ENCODE assay signal across 9 cellular contexts in the genomic region with DNA sequence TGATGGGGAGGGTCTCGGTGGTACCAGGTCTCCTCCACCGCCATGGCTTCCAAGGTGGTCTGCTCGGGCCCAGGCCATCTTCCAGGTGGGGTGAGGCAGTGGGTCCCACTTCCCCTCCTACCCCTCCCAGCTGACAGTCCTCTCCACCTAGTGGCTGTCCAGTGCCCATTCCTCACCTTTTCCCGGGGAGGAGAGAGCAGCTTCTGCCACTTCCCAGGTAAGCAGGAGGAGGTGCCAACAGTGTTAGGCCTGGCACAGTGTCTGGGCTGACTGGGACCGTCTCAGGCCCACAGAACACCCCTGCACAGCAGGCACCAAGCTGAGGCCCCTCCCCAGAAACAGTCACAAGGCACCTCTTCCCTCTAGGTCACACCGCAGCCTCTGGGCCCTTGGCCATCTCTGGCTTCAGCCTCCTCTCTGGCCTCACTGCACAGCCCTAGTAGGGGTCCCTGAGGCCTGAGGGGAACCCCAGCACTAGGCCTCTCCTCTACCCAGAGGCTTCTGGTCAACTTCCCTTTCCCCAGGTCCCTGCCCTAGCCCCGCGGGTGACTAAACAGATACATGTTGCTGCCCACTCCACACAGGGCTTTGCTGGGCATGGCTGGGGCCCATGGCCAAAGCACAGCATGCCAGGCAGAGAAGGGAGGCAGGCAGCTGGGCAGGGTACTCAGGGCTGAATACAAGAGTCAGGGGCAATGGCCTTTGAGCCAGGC. TPM values are rescaled to one million over a fixed set of nuclear protein-coding genes. Genes with fewer than 3 reads are reported as not detected.
A peak's percentile ranks its signal among the peaks of the same experiment; 100 is the strongest.
DNase-seq lines count a peak whose midpoint lies in the region; ATAC-seq and TF ChIP-seq lines count a peak whose summit lies in the region.
"Had no signal": no experiment of that assay in that cellular context is flagged by ENCODE, and none has a peak within 500 bp of the region (broad histone marks: within the 10 kb centered on the region; RNA-seq: fewer than 3 reads in every experiment).

No MANE protein-coding gene starts in this region.

- no peaks in the 10 kb centered on the region for H3K9me3 Mint-ChIP-seq in activated CD4-positive, alpha-beta memory T cell treated with anti-CD3 and anti-CD28 coated beads for 36 hours

- peaks cover 49 to 70% (median 65%) of the 10 kb centered on the region in 4 donors for H3K36me3 ChIP-seq in stomach

- intact Hi-C loops in activated CD4-positive, alpha-beta memory T cell treated with anti-CD3 and anti-CD28 coated beads for 36 hours (cut with micrococcal nuclease), result loop anchor here (1.0 to 5.0 kb wide), 2 partner anchors 9 to 201 kb away; no protein-coding TSS in a partner anchor
- intact Hi-C loops in right cardiac atrium (cut with DNase I) (no loop called here), stomach (cut with DNase I; ENCODE audit: low total_unique reads) (no loop called here)

- TF ChIP-seq EP300 in stomach (IDR thresholded peaks at IDR 0.05), result no peak

- no peak overlapping the region for H3K4me3 ChIP-seq in right cardiac atrium (ENCODE audit: low read length)
- peak overlapping the region in 1 of 4 donors; percentile 24 for H3K4me3 ChIP-seq in stomach
- H3K4me3 ChIP-seq: lung had no signal

- ATAC-seq in right cardiac atrium, result no peak

- WGBS in right cardiac atrium, result 73% methylated on average over 8 of the region's 8 CpGs
- 67 to 74% (median 69%) methylated on average over 7 to 8 of the region's 8 CpGs for WGBS in stomach, 5 donors

- no peaks in the 10 kb centered on the region for H3K27me3 ChIP-seq in right cardiac atrium (ENCODE audit: control insufficient read depth, insufficient read depth)
- H3K27me3 ChIP-seq in stomach, result no peaks in the 10 kb centered on the region

- peaks cover 6% of the 10 kb centered on the region for H3K4me1 ChIP-seq in right cardiac atrium (ENCODE audit: control insufficient read depth, insufficient read depth, low read length)
- H3K4me1 ChIP-seq in stomach, result peaks cover 35 to 78% (median 48%) of the 10 kb centered on the region in 4 donors

- TF ChIP-seq POLR2A in stomach (IDR thresholded peaks at IDR 0.05), result no peak

- H3K27me3 Mint-ChIP-seq in activated CD4-positive, alpha-beta memory T cell treated with anti-CD3 and anti-CD28 coated beads for 36 hours, result no peaks in the 10 kb centered on the region

- H3K4me1 Mint-ChIP-seq in activated CD4-positive, alpha-beta memory T cell treated with anti-CD3 and anti-CD28 coated beads for 36 hours (ENCODE audit: low read depth), result peaks cover 47% of the 10 kb centered on the region

- peaks cover 35% of the 10 kb centered on the region for H3K36me3 Mint-ChIP-seq in activated CD4-positive, alpha-beta memory T cell treated with anti-CD3 and anti-CD28 coated beads for 36 hours

- peak overlapping the region; percentile 97 for H3K27ac Mint-ChIP-seq in activated CD4-positive, alpha-beta memory T cell treated with anti-CD3 and anti-CD28 coated beads for 36 hours

- peak overlapping the region; percentile 66 for H3K4me3 Mint-ChIP-seq in activated CD4-positive, alpha-beta memory T cell treated with anti-CD3 and anti-CD28 coated beads for 36 hours

- H3K27ac ChIP-seq in right cardiac atrium (ENCODE audit: low read length) (peak overlapping the region; percentile 87), stomach (peak overlapping the region; percentile 11 to 99 (median 92))

- CTCF ChIA-PET in activated CD4-positive, alpha-beta memory T cell treated with anti-CD3 and anti-CD28 coated beads for 36 hours (lab: Charles Lee), result interaction anchor here (0.9 to 4.3 kb wide), 4 partner anchors 9 to 29 kb away, joined by 3 to 25 read pairs (median 14); no protein-coding TSS in a partner anchor

- no peak for TF ChIP-seq CTCF in stomach (IDR thresholded peaks at IDR 0.05)

- DNase-seq in HuH-7 (ENCODE audit: low spot score) (peak; percentile 94), right cardiac atrium (peak; percentile 45 to 69 (median 61)), stomach (no peak), NCI-H446 treated with DMSO at 0.1 percent for 48 hours (lab: John Stamatoyannopoulos, UW) (no peak), activated gamma-delta T cell (lab: John Stamatoyannopoulos, UW) (no peak), NCI-H2029 treated with DMSO at 0.1 percent for 48 hours (lab: John Stamatoyannopoulos, UW) (no peak)
- DNase-seq in activated CD4-positive, alpha-beta memory T cell treated with anti-CD3 and anti-CD28 coated beads for 36 hours, result peak; percentile 45
- no peak for DNase-seq in NK-92 treated with Interleukin-12 subunit alpha and Interleukin-12 subunit beta, amount 100 ng/mL, for 24 hours (lab: John Stamatoyannopoulos, UW)

- POLR2A ChIA-PET in activated CD4-positive, alpha-beta memory T cell treated with anti-CD3 and anti-CD28 coated beads for 36 hours (lab: Charles Lee), result interaction anchor here (0.7 to 5.8 kb wide), 7 partner anchors 8 to 46 kb away, joined by 3 to 72 read pairs (median 4); partner anchors contain the start of gene GRK2

- H3K9me3 ChIP-seq in right cardiac atrium (ENCODE audit: control insufficient read depth, low read length) (no peaks in the 10 kb centered on the region), stomach (no peaks in the 10 kb centered on the region)

RNA-seq across cellular contexts. Expression of gene ANKRD13D, which starts 2.3 kb away (rescaled TPM):
- total RNA-seq in activated CD4-positive, alpha-beta memory T cell treated with anti-CD3 and anti-CD28 coated beads for 36 hours, result 10 to 100 TPM; 85.9 to 89.4 TPM
- total RNA-seq in right cardiac atrium (10 to 100 TPM; 20.0 to 25.3 (median 22.8) TPM), stomach (10 to 100 TPM; 24.6 to 96.4 (median 42.6) TPM)
- polyA plus RNA-seq in right cardiac atrium (18.0 TPM), stomach (10 to 100 TPM; 18.5 to 61.3 (median 30.9) TPM)

RNA-seq across cellular contexts. Expression of gene SSH3, which starts 16.6 kb away (rescaled TPM):
- 10 to 100 TPM; 14.9 to 19.4 TPM for total RNA-seq in activated CD4-positive, alpha-beta memory T cell treated with anti-CD3 and anti-CD28 coated beads for 36 hours
- total RNA-seq in right cardiac atrium, result 10 to 100 TPM; 23.9 to 25.9 (median 25.1) TPM
- 14.9 TPM for polyA plus RNA-seq in right cardiac atrium
- total RNA-seq in stomach, result 100 to 1,000 TPM in 3 of 5 donors, 10 to 100 TPM in 2; 23.5 to 217 (median 103) TPM
- 10 to 100 TPM; 18.8 to 34.3 (median 22.6) TPM for polyA plus RNA-seq in stomach

RNA-seq across cellular contexts. Expression of gene GRK2, which starts 20.5 kb away (rescaled TPM):
- 100 to 1,000 TPM; 273 to 279 TPM for total RNA-seq in activated CD4-positive, alpha-beta memory T cell treated with anti-CD3 and anti-CD28 coated beads for 36 hours
- total RNA-seq in right cardiac atrium (10 to 100 TPM; 50.4 to 56.5 (median 52.5) TPM), stomach (100 to 1,000 TPM in 4 of 5 donors, 10 to 100 TPM in 1; 53.8 to 266 (median 131) TPM)
- polyA plus RNA-seq in right cardiac atrium (56.6 TPM), stomach (10 to 100 TPM; 44.0 to 59.4 (median 46.5) TPM)

Comparison
In these comparisons a context has a peak if more than half of its experiments do, and no peak if none do; other contexts are left out.
1. DNase-seq: peak in HuH-7 (single experiment), activated CD4-positive, alpha-beta memory T cell treated with anti-CD3 and anti-CD28 coated beads for 36 hours (single experiment) and right cardiac atrium (3 of 3); none in stomach (single experiment), NCI-H446 treated with DMSO at 0.1 percent for 48 hours (single experiment), NK-92 treated with Interleukin-12 subunit alpha and Interleukin-12 subunit beta, amount 100 ng/mL, for 24 hours (single experiment), activated gamma-delta T cell (single experiment) and NCI-H2029 treated with DMSO at 0.1 percent for 48 hours (single experiment).